ENCODE assay signal across 8 cellular contexts in the genomic region with DNA sequence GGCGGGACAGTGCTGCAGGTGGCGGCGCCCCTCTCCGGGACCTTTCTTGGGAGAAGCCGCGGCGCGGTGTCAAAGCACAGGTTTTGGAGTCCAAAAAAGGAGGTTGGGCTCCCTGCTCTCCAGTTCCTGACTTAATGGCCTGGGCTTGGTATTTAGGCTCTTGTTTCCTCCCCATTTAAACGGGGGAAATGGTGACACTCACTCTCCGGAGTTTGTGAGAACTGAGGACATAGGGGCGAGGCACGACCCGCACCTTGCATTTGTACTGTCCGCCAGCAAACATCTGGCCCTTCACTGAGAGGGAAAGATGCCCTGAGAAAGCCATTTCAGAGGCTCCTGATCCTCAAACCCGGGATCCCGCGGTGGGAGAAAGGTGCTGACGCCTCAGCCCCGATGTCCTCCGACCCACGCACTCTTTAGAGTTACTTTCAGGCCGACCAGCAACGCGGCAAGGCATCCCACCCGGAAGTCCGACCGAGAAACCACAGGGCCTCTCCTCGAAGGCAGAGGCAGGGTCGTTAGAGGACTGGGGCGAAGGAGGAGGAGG. TPM values are rescaled to one million over a fixed set of nuclear protein-coding genes. Genes with fewer than 3 reads are reported as not detected.
DNase-seq lines count a peak whose midpoint lies in the region; ATAC-seq and TF ChIP-seq lines count a peak whose summit lies in the region.

No MANE protein-coding gene starts in this region.

- peak overlapping the region; percentile 51 for H3K18ac ChIP-seq in mesendoderm (ENCODE audit: low read length)

- peak overlapping the region; percentile 23 for H3K4me3 ChIP-seq in RWPE2 (ENCODE audit: severe bottlenecking)
- no peak overlapping the region for H3K4me3 ChIP-seq in mesendoderm (ENCODE audit: low read length)
- peak overlapping the region in 2 of 3 donors; percentile 26 to 47 for H3K4me3 ChIP-seq in thyroid gland (replicated peaks in 1 of 3)

- H3K27ac ChIP-seq in RWPE2 (ENCODE audit: poor library complexity, severe bottlenecking) (peak overlapping the region; percentile 97), cingulate gyrus (ENCODE audit: low read depth, low read length) (peak overlapping the region; percentile 99), mesendoderm (ENCODE audit: low read depth, low read length) (peak overlapping the region; percentile 93), thyroid gland (peak overlapping the region; percentile 99 to 100 (median 100))

- H3K23ac ChIP-seq in mesendoderm (ENCODE audit: low read length): no peak overlapping the region

- peaks cover 11% of the 10 kb centered on the region for H3K4me1 ChIP-seq in RWPE2 (ENCODE audit: insufficient read depth, poor library complexity, severe bottlenecking)
- H3K4me1 ChIP-seq in mesendoderm (ENCODE audit: control insufficient read depth, low read depth, low read length): peaks cover 2% of the 10 kb centered on the region
- peaks cover 6 to 12% of the 10 kb centered on the region in 2 donors for H3K4me1 ChIP-seq in thyroid gland

- no CpG with 5 or more reads among the region's 30 CpGs for WGBS in mesendoderm (ENCODE audit: extremely low coverage, insufficient coverage, low lambda C conversion rate)
- WGBS in thyroid gland, 2 donors: 19 to 21% methylated on average over 28 to 30 of the region's 30 CpGs

- H3K56ac ChIP-seq in mesendoderm (ENCODE audit: low read length): peak overlapping the region; percentile 92

- peaks cover 8% of the 10 kb centered on the region for H3K79me1 ChIP-seq in mesendoderm (ENCODE audit: low read length)

- peaks cover 15% of the 10 kb centered on the region for H3K79me2 ChIP-seq in mesendoderm (ENCODE audit: control insufficient read depth, insufficient read depth, low read length)

- TF ChIP-seq POLR2A in thyroid gland (IDR thresholded peaks at IDR 0.05): no peak

- H4K8ac ChIP-seq in mesendoderm (ENCODE audit: low read depth, low read length): no peak overlapping the region

- H2AK5ac ChIP-seq in mesendoderm (ENCODE audit: low read length): no peak overlapping the region

- peak overlapping the region; percentile 61 for H3K4me2 ChIP-seq in mesendoderm (ENCODE audit: low read length)

- peak overlapping the region; percentile 81 for H3K9ac ChIP-seq in mesendoderm (ENCODE audit: low read length)

- no peak overlapping the region for H2BK15ac ChIP-seq in mesendoderm (replicated peaks; ENCODE audit: low read depth)

- H2BK5ac ChIP-seq in mesendoderm (ENCODE audit: low read length): peak overlapping the region; percentile 54

- H3K27me3 ChIP-seq in RWPE2 (ENCODE audit: insufficient read depth, poor library complexity, severe bottlenecking): no peaks in the 10 kb centered on the region
- no peaks in the 10 kb centered on the region for H3K27me3 ChIP-seq in mesendoderm (ENCODE audit: insufficient read depth, low read length, poor library complexity)
- no peaks in the 10 kb centered on the region for H3K27me3 ChIP-seq in thyroid gland

- peak overlapping the region; percentile 31 for H2BK120ac ChIP-seq in mesendoderm (ENCODE audit: low read depth, low read length)

- DNase-seq in GM04504 (ENCODE audit: low read depth) (peak; percentile 27), RWPE2 (ENCODE audit: low spot score) (no peak), mesendoderm (no peak), thyroid gland (peak in 1 of 2 donors; percentile 13), retina (no peak)

- no peak for ATAC-seq in RWPE2 (ENCODE audit: low read depth)
- no peak for ATAC-seq in GM18517 (IDR thresholded peaks at IDR 0.05; ENCODE audit: unreplicated experiment)
- no peak for ATAC-seq in GM19023 (IDR thresholded peaks at IDR 0.05; ENCODE audit: unreplicated experiment)

- H3K4ac ChIP-seq in mesendoderm (ENCODE audit: low read depth, low read length): peak overlapping the region; percentile 74

- intact Hi-C loops in thyroid gland (cut with DNase I): no loop called here

- TF ChIP-seq CTCF in RWPE2 (IDR thresholded peaks at IDR 0.05; ENCODE audit: poor library complexity, severe bottlenecking) (no peak), thyroid gland (IDR thresholded peaks at IDR 0.05) (no peak)

- peak overlapping the region; percentile 5 for H4K5ac ChIP-seq in mesendoderm (ENCODE audit: low read length)

- H3K9me3 ChIP-seq in RWPE2 (ENCODE audit: severe bottlenecking): no peaks in the 10 kb centered on the region
- no peaks in the 10 kb centered on the region for H3K9me3 ChIP-seq in thyroid gland

- H3K36me3 ChIP-seq in RWPE2 (ENCODE audit: low read depth) (peaks cover 7% of the 10 kb centered on the region), mesendoderm (ENCODE audit: control insufficient read depth, insufficient read depth, low read length) (no peaks in the 10 kb centered on the region), thyroid gland (no peaks in the 10 kb centered on the region)

RNA-seq across cellular contexts. Expression of gene WDR74, which starts 2.9 kb away (rescaled TPM):
- polyA plus RNA-seq in mesendoderm (2013, experiment 1 of 2): 71.5 TPM
- polyA plus RNA-seq in mesendoderm (2013, experiment 2 of 2): 71.4 TPM
- total RNA-seq in thyroid gland: 10 to 100 TPM; 25.2 to 76.1 (median 33.6) TPM

RNA-seq across cellular contexts. Expression of gene TEX54, which starts 9.6 kb away (rescaled TPM):
- not detected for polyA plus RNA-seq in mesendoderm (2013, experiment 1 of 2)
- not detected for polyA plus RNA-seq in mesendoderm (2013, experiment 2 of 2)
- total RNA-seq in thyroid gland: not detected

RNA-seq across cellular contexts. Expression of gene STX5, which starts 10.4 kb away (rescaled TPM):
- 20.0 TPM for polyA plus RNA-seq in mesendoderm (2013, experiment 1 of 2)
- 19.2 TPM for polyA plus RNA-seq in mesendoderm (2013, experiment 2 of 2)
- 10 to 100 TPM; 26.3 to 62.8 (median 56.7) TPM for total RNA-seq in thyroid gland

RNA-seq across cellular contexts. Expression of gene NXF1, which starts 37.0 kb away (rescaled TPM):
- 54.5 TPM for polyA plus RNA-seq in mesendoderm (2013, experiment 1 of 2)
- 52.7 TPM for polyA plus RNA-seq in mesendoderm (2013, experiment 2 of 2)
- total RNA-seq in thyroid gland: 10 to 100 TPM; 56.8 to 83.7 (median 80.9) TPM

RNA-seq across cellular contexts. Expression of gene SLC3A2, which starts 38.5 kb away (rescaled TPM):
- 325 TPM for polyA plus RNA-seq in mesendoderm (2013, experiment 1 of 2)
- 333 TPM for polyA plus RNA-seq in mesendoderm (2013, experiment 2 of 2)
- total RNA-seq in thyroid gland: 100 to 1,000 TPM; 145 to 295 (median 159) TPM
